ENCODE assay signal across 1 cellular context in the genomic region with DNA sequence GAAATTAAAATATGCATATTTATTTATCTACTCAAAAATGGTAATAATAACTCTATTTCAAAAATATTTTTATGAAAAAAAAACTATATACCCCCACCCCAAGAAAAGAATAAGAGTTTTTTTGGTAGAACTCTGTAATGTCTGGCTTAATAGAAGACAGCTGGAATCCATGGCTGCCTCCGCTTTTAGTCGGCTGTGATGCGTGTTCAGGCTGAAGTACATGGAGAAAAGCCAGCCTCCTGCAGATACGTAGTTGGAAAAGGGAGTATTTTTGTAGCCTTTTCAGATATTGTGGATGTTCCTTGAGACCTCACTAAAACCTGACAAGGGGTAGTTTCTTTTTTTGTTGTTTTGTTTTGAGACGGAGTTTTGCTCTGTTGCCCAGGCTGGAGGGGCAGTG.
TF ChIP-seq lines count a peak whose summit lies in the region.

No MANE protein-coding gene starts in this region.

TF ChIP-seq in HepG2, 621 proteins besides CTCF, POLR2A, EP300 and RAD21 (continued from another document):
- TF ChIP-seq, protein P1, sequence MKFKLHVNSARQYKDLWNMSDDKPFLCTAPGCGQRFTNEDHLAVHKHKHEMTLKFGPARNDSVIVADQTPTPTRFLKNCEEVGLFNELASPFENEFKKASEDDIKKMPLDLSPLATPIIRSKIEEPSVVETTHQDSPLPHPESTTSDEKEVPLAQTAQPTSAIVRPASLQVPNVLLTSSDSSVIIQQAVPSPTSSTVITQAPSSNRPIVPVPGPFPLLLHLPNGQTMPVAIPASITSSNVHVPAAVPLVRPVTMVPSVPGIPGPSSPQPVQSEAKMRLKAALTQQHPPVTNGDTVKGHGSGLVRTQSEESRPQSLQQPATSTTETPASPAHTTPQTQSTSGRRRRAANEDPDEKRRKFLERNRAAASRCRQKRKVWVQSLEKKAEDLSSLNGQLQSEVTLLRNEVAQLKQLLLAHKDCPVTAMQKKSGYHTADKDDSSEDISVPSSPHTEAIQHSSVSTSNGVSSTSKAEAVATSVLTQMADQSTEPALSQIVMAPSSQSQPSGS (CRISPR knock-in tag; IDR thresholded peaks at IDR 0.05): no peak
- TF ChIP-seq ZNF350 (CRISPR knock-in tag; IDR thresholded peaks at IDR 0.05; ENCODE audit: borderline replicate concordance, low read depth) (no peak), NFE2 (CRISPR knock-in tag; IDR thresholded peaks at IDR 0.05) (no peak), ZIK1 (CRISPR knock-in tag; IDR thresholded peaks at IDR 0.05; ENCODE audit: borderline replicate concordance, low read depth) (no peak), ZNF577 (CRISPR knock-in tag; IDR thresholded peaks at IDR 0.05; ENCODE audit: borderline replicate concordance, low read depth) (no peak), KDM5B (CRISPR knock-in tag; IDR thresholded peaks at IDR 0.05; ENCODE audit: borderline replicate concordance) (no peak), RFX5 (IDR thresholded peaks at IDR 0.05; ENCODE audit: low read depth, low read length) (no peak), RFX1 (IDR thresholded peaks at IDR 0.05) (no peak), ZNF468 (CRISPR knock-in tag; IDR thresholded peaks at IDR 0.05) (no peak)
- TF ChIP-seq, protein P2, sequence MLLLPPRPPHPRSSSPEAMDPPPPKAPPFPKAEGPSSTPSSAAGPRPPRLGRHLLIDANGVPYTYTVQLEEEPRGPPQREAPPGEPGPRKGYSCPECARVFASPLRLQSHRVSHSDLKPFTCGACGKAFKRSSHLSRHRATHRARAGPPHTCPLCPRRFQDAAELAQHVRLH (CRISPR knock-in tag; IDR thresholded peaks at IDR 0.05; ENCODE audit: borderline replicate concordance, low read depth): no peak
